In genomic region chr2:6773007-6773693, GRCh38 we compare ENCODE assay signal across 8 cellular contexts.
A peak's percentile ranks its signal among the peaks of the same experiment; 100 is the strongest.
DNase-seq lines count a peak whose midpoint lies in the region; ATAC-seq and TF ChIP-seq lines count a peak whose summit lies in the region.

No MANE protein-coding gene starts in this region.

- intact Hi-C loops in activated T-helper 2 cell treated with anti-CD3 and anti-CD28 coated beads, Interferon-gamma antibody, Interleukin-2, Interleukin-4, amounts not matched to agents 10 μg/mL and 5 μg/mL and 100 μg/mL, durations not matched to agents 14 hours and 24 hours and 36 hours (cut with micrococcal nuclease) = no loop called here
- intact Hi-C loops in vagina (cut with DNase I) = loop anchor here (5.0 kb wide), 1 partner anchor 1771 kb away; no protein-coding TSS in a partner anchor

- TF ChIP-seq POLR2A in vagina (IDR thresholded peaks at IDR 0.05) = no peak

- H3K27me3 Mint-ChIP-seq in activated T-helper 2 cell treated with anti-CD3 and anti-CD28 coated beads, Interferon-gamma antibody, Interleukin-2, Interleukin-4, amounts not matched to agents 10 μg/mL and 5 μg/mL and 100 μg/mL, durations not matched to agents 14 hours and 24 hours and 36 hours (ENCODE audit: low read depth) = peaks cover 23% of the 10 kb centered on the region

- no peaks in the 10 kb centered on the region for H3K27me3 ChIP-seq in vagina

- peak; percentile 66 to 92 (median 79) for TF ChIP-seq CTCF in vagina (IDR thresholded peaks at IDR 0.05)

- no peak overlapping the region for H3K4me3 Mint-ChIP-seq in activated T-helper 2 cell treated with anti-CD3 and anti-CD28 coated beads, Interferon-gamma antibody, Interleukin-2, Interleukin-4, amounts not matched to agents 10 μg/mL and 5 μg/mL and 100 μg/mL, durations not matched to agents 14 hours and 24 hours and 36 hours (ENCODE audit: low read depth)

- no peak overlapping the region for H3K27ac ChIP-seq in vagina

- H3K4me1 ChIP-seq in vagina = no peaks in the 10 kb centered on the region

- DNase-seq in EL = peak; percentile 21
- DNase-seq in HuH-7 (ENCODE audit: low spot score) = peak; percentile 64
- DNase-seq in RPMI7951 (ENCODE audit: low read depth) = peak; percentile 37
- peak; percentile 60 for DNase-seq in activated T-helper 2 cell treated with anti-CD3 and anti-CD28 coated beads, Interferon-gamma antibody, Interleukin-2, Interleukin-4, amounts not matched to agents 10 μg/mL and 5 μg/mL and 100 μg/mL, durations not matched to agents 14 hours and 24 hours and 36 hours (ENCODE audit: low spot score)
- peak; percentile 77 for DNase-seq in germinal center (ENCODE audit: low spot score)
- peak; percentile 12 for DNase-seq in pons (ENCODE audit: low spot score)
- no peak for DNase-seq in vagina (ENCODE audit: extremely low spot score in 2 of 2)

- no peaks in the 10 kb centered on the region for H3K36me3 ChIP-seq in vagina

- peak overlapping the region in 1 of 2 donors; percentile 15 for H3K4me3 ChIP-seq in vagina

- no peaks in the 10 kb centered on the region for H3K36me3 Mint-ChIP-seq in activated T-helper 2 cell treated with anti-CD3 and anti-CD28 coated beads, Interferon-gamma antibody, Interleukin-2, Interleukin-4, amounts not matched to agents 10 μg/mL and 5 μg/mL and 100 μg/mL, durations not matched to agents 14 hours and 24 hours and 36 hours (ENCODE audit: low read depth)

- no peaks in the 10 kb centered on the region for H3K4me1 Mint-ChIP-seq in activated T-helper 2 cell treated with anti-CD3 and anti-CD28 coated beads, Interferon-gamma antibody, Interleukin-2, Interleukin-4, amounts not matched to agents 10 μg/mL and 5 μg/mL and 100 μg/mL, durations not matched to agents 14 hours and 24 hours and 36 hours (ENCODE audit: low read depth)

- H3K9me3 ChIP-seq in vagina = no peaks in the 10 kb centered on the region

- peak; percentile 89 for ATAC-seq in GM21576 (IDR thresholded peaks at IDR 0.05; ENCODE audit: unreplicated experiment)

- H3K27ac Mint-ChIP-seq in activated T-helper 2 cell treated with anti-CD3 and anti-CD28 coated beads, Interferon-gamma antibody, Interleukin-2, Interleukin-4, amounts not matched to agents 10 μg/mL and 5 μg/mL and 100 μg/mL, durations not matched to agents 14 hours and 24 hours and 36 hours = no peak overlapping the region

- no peaks in the 10 kb centered on the region for H3K9me3 Mint-ChIP-seq in activated T-helper 2 cell treated with anti-CD3 and anti-CD28 coated beads, Interferon-gamma antibody, Interleukin-2, Interleukin-4, amounts not matched to agents 10 μg/mL and 5 μg/mL and 100 μg/mL, durations not matched to agents 14 hours and 24 hours and 36 hours

Comparison
In these comparisons a context has a peak if more than half of its experiments do, and no peak if none do; other contexts are left out.
1. DNase-seq: peak in EL (single experiment), HuH-7 (single experiment), RPMI7951 (single experiment), activated T-helper 2 cell treated with anti-CD3 and anti-CD28 coated beads, Interferon-gamma antibody, Interleukin-2, Interleukin-4, amounts not matched to agents 10 μg/mL and 5 μg/mL and 100 μg/mL, durations not matched to agents 14 hours and 24 hours and 36 hours (single experiment), germinal center (single experiment) and pons (single experiment); none in vagina (0 of 2).